Comparison of ENCODE assay signal across 1 cellular context in the genomic region with DNA sequence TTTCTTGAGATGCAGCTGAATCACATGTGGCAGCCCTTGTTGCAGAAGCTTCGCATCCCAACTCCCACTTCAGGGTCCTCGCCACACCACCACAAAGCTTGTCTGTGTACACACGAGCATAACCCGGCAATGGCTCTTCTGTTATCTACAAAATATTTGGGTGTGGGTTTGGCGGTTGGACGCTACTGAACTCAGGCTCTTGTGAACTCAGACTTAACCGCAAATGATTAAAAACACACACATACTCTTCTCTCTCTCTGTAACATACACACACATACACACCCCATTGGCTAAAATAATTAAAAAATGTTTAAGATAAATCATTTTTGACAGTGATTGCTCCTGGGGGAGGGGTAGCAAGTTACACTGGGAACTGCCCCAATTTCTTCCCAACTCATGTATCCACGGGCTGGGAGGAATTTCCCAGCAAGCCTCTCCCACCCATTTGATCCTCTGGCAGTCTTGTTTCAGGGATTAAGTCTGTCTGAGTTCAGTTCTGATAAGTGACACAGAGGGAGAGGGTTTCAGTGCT.
TF ChIP-seq lines count a peak whose summit lies in the region.

No MANE protein-coding gene starts in this region.

TF ChIP-seq in HepG2, 621 proteins besides CTCF, POLR2A, EP300 and RAD21 (continued from another document):
- TF ChIP-seq, protein P1, sequence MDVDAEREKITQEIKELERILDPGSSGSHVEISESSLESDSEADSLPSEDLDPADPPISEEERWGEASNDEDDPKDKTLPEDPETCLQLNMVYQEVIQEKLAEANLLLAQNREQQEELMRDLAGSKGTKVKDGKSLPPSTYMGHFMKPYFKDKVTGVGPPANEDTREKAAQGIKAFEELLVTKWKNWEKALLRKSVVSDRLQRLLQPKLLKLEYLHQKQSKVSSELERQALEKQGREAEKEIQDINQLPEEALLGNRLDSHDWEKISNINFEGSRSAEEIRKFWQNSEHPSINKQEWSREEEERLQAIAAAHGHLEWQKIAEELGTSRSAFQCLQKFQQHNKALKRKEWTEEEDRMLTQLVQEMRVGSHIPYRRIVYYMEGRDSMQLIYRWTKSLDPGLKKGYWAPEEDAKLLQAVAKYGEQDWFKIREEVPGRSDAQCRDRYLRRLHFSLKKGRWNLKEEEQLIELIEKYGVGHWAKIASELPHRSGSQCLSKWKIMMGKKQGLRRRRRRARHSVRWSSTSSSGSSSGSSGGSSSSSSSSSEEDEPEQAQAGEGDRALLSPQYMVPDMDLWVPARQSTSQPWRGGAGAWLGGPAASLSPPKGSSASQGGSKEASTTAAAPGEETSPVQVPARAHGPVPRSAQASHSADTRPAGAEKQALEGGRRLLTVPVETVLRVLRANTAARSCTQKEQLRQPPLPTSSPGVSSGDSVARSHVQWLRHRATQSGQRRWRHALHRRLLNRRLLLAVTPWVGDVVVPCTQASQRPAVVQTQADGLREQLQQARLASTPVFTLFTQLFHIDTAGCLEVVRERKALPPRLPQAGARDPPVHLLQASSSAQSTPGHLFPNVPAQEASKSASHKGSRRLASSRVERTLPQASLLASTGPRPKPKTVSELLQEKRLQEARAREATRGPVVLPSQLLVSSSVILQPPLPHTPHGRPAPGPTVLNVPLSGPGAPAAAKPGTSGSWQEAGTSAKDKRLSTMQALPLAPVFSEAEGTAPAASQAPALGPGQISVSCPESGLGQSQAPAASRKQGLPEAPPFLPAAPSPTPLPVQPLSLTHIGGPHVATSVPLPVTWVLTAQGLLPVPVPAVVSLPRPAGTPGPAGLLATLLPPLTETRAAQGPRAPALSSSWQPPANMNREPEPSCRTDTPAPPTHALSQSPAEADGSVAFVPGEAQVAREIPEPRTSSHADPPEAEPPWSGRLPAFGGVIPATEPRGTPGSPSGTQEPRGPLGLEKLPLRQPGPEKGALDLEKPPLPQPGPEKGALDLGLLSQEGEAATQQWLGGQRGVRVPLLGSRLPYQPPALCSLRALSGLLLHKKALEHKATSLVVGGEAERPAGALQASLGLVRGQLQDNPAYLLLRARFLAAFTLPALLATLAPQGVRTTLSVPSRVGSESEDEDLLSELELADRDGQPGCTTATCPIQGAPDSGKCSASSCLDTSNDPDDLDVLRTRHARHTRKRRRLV (CRISPR knock-in tag; IDR thresholded peaks at IDR 0.05) = no peak
- TF ChIP-seq MIER2 (CRISPR knock-in tag; IDR thresholded peaks at IDR 0.05) = no peak
- no peak for TF ChIP-seq ZNF44 (CRISPR knock-in tag; IDR thresholded peaks at IDR 0.05)
